In the genomic region with DNA sequence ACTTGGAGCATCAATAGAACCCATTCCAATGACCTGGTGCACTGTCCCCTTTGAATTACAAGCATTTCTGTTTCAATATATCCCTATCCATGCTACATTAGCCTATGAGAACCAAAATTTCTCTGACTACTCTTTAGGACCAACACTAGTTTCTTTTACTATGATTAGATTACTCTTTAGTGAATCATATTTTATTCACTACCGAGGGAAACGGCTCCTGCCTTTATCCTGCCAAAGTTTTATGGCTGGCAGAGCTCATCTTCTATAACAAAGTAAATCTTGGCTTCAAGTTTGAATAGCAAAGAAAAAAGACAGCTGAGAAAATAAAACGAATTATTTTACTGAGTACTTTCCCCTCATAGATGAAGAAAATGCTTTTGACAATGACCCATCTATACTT, we compare ENCODE assay signal across 16 cellular contexts.
"Had no signal": no experiment of that assay in that cellular context is flagged by ENCODE, and none has a peak within 500 bp of the region (broad histone marks: within the 10 kb centered on the region; RNA-seq: fewer than 3 reads in every experiment).

No MANE protein-coding gene starts in this region.

- H3K4me3 ChIP-seq: coronary artery, gastrocnemius medialis, heart right ventricle, spleen had no signal

- H3K4me3 Mint-ChIP-seq: activated B cell treated with CpG ODN at 0.5 μM for 24 hours; activated CD4-positive, alpha-beta T cell treated with anti-CD3 and anti-CD28 coated beads, Interleukin-2, amount 10 ng/mL, durations not matched to agents 24 days and 14 days; activated naive CD4-positive, alpha-beta T cell treated with anti-CD3 and anti-CD28 coated beads for 36 hours; naive B cell; stimulated activated naive B cell treated with anti-CD40 and anti-IgM and Interleukin-4, amounts not matched to agents 10 μg/mL and 1 μg/mL and 100 μg/mL, for 72 hours; T-cell had no signal

- H3K27me3 ChIP-seq: gastrocnemius medialis, heart right ventricle, spleen had no signal

- H3K4me1 Mint-ChIP-seq: activated B cell treated with CpG ODN at 0.5 μM for 24 hours; activated CD4-positive, alpha-beta T cell treated with anti-CD3 and anti-CD28 coated beads, Interleukin-2, amount 10 ng/mL, durations not matched to agents 24 days and 14 days had no signal

- H3K27ac Mint-ChIP-seq: activated B cell treated with CpG ODN at 0.5 μM for 24 hours; activated CD4-positive, alpha-beta T cell treated with anti-CD3 and anti-CD28 coated beads, Interleukin-2, amount 10 ng/mL, durations not matched to agents 24 days and 14 days; activated naive CD4-positive, alpha-beta T cell treated with anti-CD3 and anti-CD28 coated beads for 36 hours; stimulated activated naive B cell treated with anti-CD40 and anti-IgM and Interleukin-4, amounts not matched to agents 10 μg/mL and 1 μg/mL and 100 μg/mL, for 72 hours; T-cell had no signal

- H3K27ac ChIP-seq: coronary artery, gastrocnemius medialis, spleen had no signal

- DNase-seq: activated B cell treated with CpG ODN at 0.5 μM for 24 hours; activated CD4-positive, alpha-beta T cell treated with anti-CD3 and anti-CD28 coated beads, Interleukin-2, amount 10 ng/mL, durations not matched to agents 24 days and 14 days; activated naive CD4-positive, alpha-beta T cell treated with anti-CD3 and anti-CD28 coated beads for 36 hours; caudate nucleus; effector CD8-positive, alpha-beta T cell; gastrocnemius medialis; heart right ventricle; naive B cell; right cardiac atrium; spleen; stimulated activated CD4-positive, alpha-beta T cell treated with anti-CD3 and anti-CD28 coated beads, Interleukin-1b, Interleukin-23, amount 100 ng/mL, for 48 hours; stimulated activated naive B cell treated with anti-CD40 and anti-IgM and Interleukin-4, amounts not matched to agents 10 μg/mL and 1 μg/mL and 100 μg/mL, for 72 hours; substantia nigra; T-cell; trophoblast cell had no signal

- H3K27me3 Mint-ChIP-seq: activated B cell treated with CpG ODN at 0.5 μM for 24 hours; activated CD4-positive, alpha-beta T cell treated with anti-CD3 and anti-CD28 coated beads, Interleukin-2, amount 10 ng/mL, durations not matched to agents 24 days and 14 days; naive B cell; stimulated activated naive B cell treated with anti-CD40 and anti-IgM and Interleukin-4, amounts not matched to agents 10 μg/mL and 1 μg/mL and 100 μg/mL, for 72 hours; T-cell had no signal

- H3K4me1 ChIP-seq: heart right ventricle, spleen had no signal

- H3K36me3 ChIP-seq: gastrocnemius medialis, heart right ventricle had no signal

- H3K9me3 ChIP-seq: gastrocnemius medialis, heart right ventricle, spleen had no signal

- ATAC-seq: gastrocnemius medialis, heart right ventricle, right cardiac atrium, T-cell had no signal
